11 cellular contexts compared by ENCODE assay signal in genomic region chr10:119333146-119333792, GRCh38.
DNase-seq lines count a peak whose midpoint lies in the region; ATAC-seq, FAIRE-seq and TF ChIP-seq lines count a peak whose summit lies in the region.
"Had no signal": no experiment of that assay in that cellular context is flagged by ENCODE, and none has a peak within 500 bp of the region (broad histone marks: within the 10 kb centered on the region; RNA-seq: fewer than 3 reads in every experiment).

No MANE protein-coding gene starts in this region.

- no peaks in the 10 kb centered on the region for H4K20me1 ChIP-seq in astrocyte (ENCODE audit: insufficient read depth, low read length)

- H3K4me3 Mint-ChIP-seq in T-helper 2 cell treated with Interferon-gamma antibody and Interleukin-4, amounts not matched to agents 5 μg/mL and 100 μg/mL, for 36 hours: no peak overlapping the region
- H3K4me3 Mint-ChIP-seq in astrocyte (ENCODE audit: unreplicated experiment): no peak overlapping the region
- H3K4me3 Mint-ChIP-seq: brain, immature natural killer cell had no signal

- H3K27ac ChIP-seq in astrocyte (ENCODE audit: low read depth, low read length): no peak overlapping the region
- H3K27ac ChIP-seq: thoracic aorta had no signal

- H3K4me3 ChIP-seq in astrocyte (ENCODE audit: insufficient read depth, low read depth, low read length): no peak overlapping the region
- H3K4me3 ChIP-seq: thoracic aorta had no signal

- no peaks in the 10 kb centered on the region for H3K79me2 ChIP-seq in astrocyte (ENCODE audit: insufficient read depth, low read length)

- no peaks in the 10 kb centered on the region for H3K9me3 ChIP-seq in astrocyte (ENCODE audit: insufficient read depth, low read depth, low read length)
- H3K9me3 ChIP-seq: thoracic aorta had no signal

- TF ChIP-seq CTCF in astrocyte (IDR thresholded peaks at IDR 0.05; ENCODE audit: insufficient read depth, low read depth, low read length): no peak

- no peak for ATAC-seq in GM19035 (IDR thresholded peaks at IDR 0.05; ENCODE audit: unreplicated experiment)

- no peak overlapping the region for H3K4me2 ChIP-seq in astrocyte (ENCODE audit: low read length)

- no peaks in the 10 kb centered on the region for H3K9me3 Mint-ChIP-seq in T-helper 2 cell treated with Interferon-gamma antibody and Interleukin-4, amounts not matched to agents 5 μg/mL and 100 μg/mL, for 36 hours
- no peaks in the 10 kb centered on the region for H3K9me3 Mint-ChIP-seq in astrocyte (ENCODE audit: unreplicated experiment)
- H3K9me3 Mint-ChIP-seq: immature natural killer cell had no signal

- no peaks in the 10 kb centered on the region for H3K27me3 ChIP-seq in astrocyte (ENCODE audit: insufficient read depth, low read length)

- no peak overlapping the region for H3K9ac ChIP-seq in astrocyte (ENCODE audit: low read length)

- intact Hi-C loops in head of caudate nucleus (cut with DNase I): no loop called here

- no peak overlapping the region for H2AFZ ChIP-seq in astrocyte (ENCODE audit: low read depth, low read length)

- peaks cover 20% of the 10 kb centered on the region for H3K4me1 ChIP-seq in astrocyte (ENCODE audit: insufficient read depth, low read length)

- FAIRE-seq in H54 (lab: Jason Lieb, UNC) (peak; percentile 15), astrocyte (lab: Jason Lieb, UNC) (no peak)

- peak; percentile 65 for DNase-seq in H54 (ENCODE audit: insufficient read length, low spot score)
- peak; percentile 23 for DNase-seq in T-helper 2 cell treated with Interferon-gamma antibody and Interleukin-4, amounts not matched to agents 5 μg/mL and 100 μg/mL, for 36 hours (ENCODE audit: low spot score)
- peak; percentile 40 for DNase-seq in astrocyte (ENCODE audit: low read depth)
- DNase-seq in stimulated activated CD4-positive, alpha-beta T cell treated with anti-CD3 and anti-CD28 coated beads, Interleukin-1b, Interleukin-23, amount 100 ng/mL, for 4 hours (ENCODE audit: low read depth in 2 of 2): peak; percentile 41 to 54
- no peak for DNase-seq in head of caudate nucleus
- no peak for DNase-seq in DMS79 (lab: John Stamatoyannopoulos, UW)
- no peak for DNase-seq in DMS153 treated with DMSO at 0.1 percent for 48 hours (lab: John Stamatoyannopoulos, UW; ENCODE audit: unreplicated experiment)

- peaks cover 15% of the 10 kb centered on the region for H3K4me1 Mint-ChIP-seq in T-helper 2 cell treated with Interferon-gamma antibody and Interleukin-4, amounts not matched to agents 5 μg/mL and 100 μg/mL, for 36 hours (ENCODE audit: low read depth)
- peaks cover 26% of the 10 kb centered on the region for H3K4me1 Mint-ChIP-seq in astrocyte (ENCODE audit: low read depth, unreplicated experiment)

- peaks cover 22% of the 10 kb centered on the region for H3K36me3 Mint-ChIP-seq in T-helper 2 cell treated with Interferon-gamma antibody and Interleukin-4, amounts not matched to agents 5 μg/mL and 100 μg/mL, for 36 hours (ENCODE audit: low read depth)
- peaks cover 10% of the 10 kb centered on the region for H3K36me3 Mint-ChIP-seq in astrocyte (ENCODE audit: low read depth, unreplicated experiment)

- no peaks in the 10 kb centered on the region for H3K27me3 Mint-ChIP-seq in T-helper 2 cell treated with Interferon-gamma antibody and Interleukin-4, amounts not matched to agents 5 μg/mL and 100 μg/mL, for 36 hours (ENCODE audit: low read depth)
- no peaks in the 10 kb centered on the region for H3K27me3 Mint-ChIP-seq in astrocyte (ENCODE audit: low read depth, unreplicated experiment)
- H3K27me3 Mint-ChIP-seq: brain had no signal

- H3K36me3 ChIP-seq in astrocyte (ENCODE audit: insufficient read depth, low read length): no peaks in the 10 kb centered on the region

- TF ChIP-seq POLR2A in H54 (IDR thresholded peaks at IDR 0.05; ENCODE audit: low read depth, low read length): no peak

- H3K27ac Mint-ChIP-seq in T-helper 2 cell treated with Interferon-gamma antibody and Interleukin-4, amounts not matched to agents 5 μg/mL and 100 μg/mL, for 36 hours: peak overlapping the region; percentile 57
- no peak overlapping the region for H3K27ac Mint-ChIP-seq in astrocyte (ENCODE audit: unreplicated experiment)

Comparison
In these comparisons a context has a peak if more than half of its experiments do, and no peak if none do; other contexts are left out.
1. DNase-seq: peak in H54 (single experiment), T-helper 2 cell treated with Interferon-gamma antibody and Interleukin-4, amounts not matched to agents 5 μg/mL and 100 μg/mL, for 36 hours (single experiment), astrocyte (single experiment) and stimulated activated CD4-positive, alpha-beta T cell treated with anti-CD3 and anti-CD28 coated beads, Interleukin-1b, Interleukin-23, amount 100 ng/mL, for 4 hours (2 of 2); none in head of caudate nucleus (0 of 42), DMS79 (single experiment) and DMS153 treated with DMSO at 0.1 percent for 48 hours (single experiment).